In the genomic region with DNA sequence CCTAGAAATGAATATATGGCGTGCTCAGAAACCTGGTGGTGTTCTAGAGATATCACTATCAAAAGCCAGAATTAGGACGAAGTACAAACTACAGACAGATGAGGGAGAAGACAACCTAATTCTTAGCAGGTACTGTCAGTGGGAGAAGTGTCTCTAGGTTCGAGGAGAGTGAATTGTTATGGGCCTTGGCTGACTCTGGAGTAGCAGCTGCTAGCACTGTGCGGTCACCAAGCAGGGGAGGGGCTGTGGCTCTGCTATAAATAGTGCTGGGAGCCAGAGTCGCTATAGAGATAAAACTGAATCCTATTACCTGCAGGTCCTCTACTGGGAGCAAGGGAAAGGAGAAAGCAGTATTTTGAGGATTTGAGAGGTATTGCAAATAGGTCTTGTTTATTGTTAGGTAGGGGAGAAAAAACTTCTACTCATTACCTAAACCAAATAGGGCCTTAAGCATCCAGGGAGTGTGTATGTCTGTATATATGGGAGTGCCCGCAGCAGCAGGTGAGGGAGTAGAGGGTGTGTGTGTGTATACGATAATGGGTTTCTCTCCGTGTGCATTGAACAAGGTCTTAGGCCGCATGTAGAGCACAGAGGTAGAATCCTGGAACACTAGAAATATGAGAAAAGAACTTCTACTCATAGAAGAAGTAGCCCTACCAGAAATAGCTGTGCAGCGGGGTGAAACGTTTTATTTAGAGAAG, we compare ENCODE assay signal across 8 cellular contexts. TPM values are rescaled to one million over a fixed set of nuclear protein-coding genes. Genes with fewer than 3 reads are reported as not detected.
DNase-seq lines count a peak whose midpoint lies in the region; ATAC-seq and TF ChIP-seq lines count a peak whose summit lies in the region.

No MANE protein-coding gene starts in this region.

- H3K9me3 Mint-ChIP-seq in activated B cell treated with CpG ODN at 0.5 μM for 24 hours, result no peaks in the 10 kb centered on the region
- H3K9me3 Mint-ChIP-seq in naive thymus-derived CD8-positive, alpha-beta T cell, result no peaks in the 10 kb centered on the region

- CTCF ChIA-PET in activated B cell treated with CpG ODN at 0.5 μM for 24 hours (lab: Charles Lee), result interaction anchor here (0.7 to 1.5 kb wide), 4 partner anchors 13 to 654 kb away, joined by 3 read pairs; no protein-coding TSS in a partner anchor

- POLR2A ChIA-PET in activated B cell treated with CpG ODN at 0.5 μM for 24 hours (lab: Charles Lee), result interaction anchor here (0.6 to 5.9 kb wide), 5 partner anchors 23 to 654 kb away, joined by 3 to 57 read pairs (median 6); partner anchors contain the start of genes ACP2 and DDB2
- POLR2A ChIA-PET in naive thymus-derived CD8-positive, alpha-beta T cell (lab: Charles Lee), result interaction anchor here (0.7 to 2.5 kb wide), 13 partner anchors 12 to 172 kb away, joined by 3 to 16 read pairs (median 5); partner anchors contain the start of genes ARFGAP2, DDB2, NR1H3 and SLC39A13

- H3K27me3 ChIP-seq in DND-41 (ENCODE audit: insufficient read depth, low read length, poor library complexity) (no peaks in the 10 kb centered on the region), MM.1S (replicated peaks; ENCODE audit: insufficient read depth, low read length) (no peaks in the 10 kb centered on the region), foreskin keratinocyte (no peaks in the 10 kb centered on the region)

- H3K9ac ChIP-seq in DND-41 (ENCODE audit: low read depth, low read length) (peak overlapping the region; percentile 61), MM.1S (ENCODE audit: low read length) (no peak overlapping the region; the same call in 1 of the 2 replicates)

- intact Hi-C loops in activated B cell treated with CpG ODN at 0.5 μM for 24 hours (cut with micrococcal nuclease), result loop anchor here (5.0 kb wide), 1 partner anchor 370 kb away; the partner anchor contains the start of gene MTCH2

- H3K9me2 ChIP-seq in MM.1S (replicated peaks; ENCODE audit: insufficient read depth, low read length), result no peaks in the 10 kb centered on the region

- H3K27ac ChIP-seq in DND-41 (ENCODE audit: low read length) (0 out of 2 replicates have a peak overlapping the region, but pooled peaks have one; percentile 5), MM.1S (ENCODE audit: low read length) (peak overlapping the region; percentile 35; the same call in 1 of the 2 replicates), foreskin keratinocyte (no peak overlapping the region)

- ATAC-seq in DND-41 (ENCODE audit: insufficient read depth, low read depth) (no peak), activated B cell treated with CpG ODN at 0.5 μM for 24 hours (ENCODE audit: low read depth) (no peak), GM19023 (IDR thresholded peaks at IDR 0.05; ENCODE audit: unreplicated experiment) (no peak), GM18502 (IDR thresholded peaks at IDR 0.05; ENCODE audit: poor library complexity, unreplicated experiment) (no peak), foreskin keratinocyte (no peak), GM21717 (IDR thresholded peaks at IDR 0.05; ENCODE audit: unreplicated experiment) (no peak)
- no peak for ATAC-seq in naive thymus-derived CD8-positive, alpha-beta T cell

- H4K20me1 ChIP-seq in DND-41 (ENCODE audit: insufficient read depth, low read length) (peaks cover 42% of the 10 kb centered on the region), MM.1S (ENCODE audit: insufficient read depth, low read length) (0 out of 2 replicates have a peak, but pooled peaks cover 10% of the 10 kb centered on the region)

- H3F3A ChIP-seq in MM.1S (ENCODE audit: insufficient read depth, low read length), result peaks cover 17% of the 10 kb centered on the region

- TF ChIP-seq CTCF in DND-41 (IDR thresholded peaks at IDR 0.05; ENCODE audit: borderline replicate concordance, extremely low read depth, low read length, poor library complexity, severe bottlenecking) (no peak), MM.1S (IDR thresholded peaks at IDR 0.05; ENCODE audit: low read length) (no peak), activated B cell treated with CpG ODN at 0.5 μM for 24 hours (IDR thresholded peaks at IDR 0.05) (no peak), foreskin keratinocyte (conservative IDR thresholded peaks at IDR 0.05) (no peak)

- no peak for DNase-seq in DND-41
- peak; percentile 61 for DNase-seq in MM.1S
- DNase-seq in activated B cell treated with CpG ODN at 0.5 μM for 24 hours, result no peak
- DNase-seq in naive thymus-derived CD8-positive, alpha-beta T cell, result no peak
- no peak for DNase-seq in foreskin keratinocyte

- H3K4me2 ChIP-seq in DND-41 (ENCODE audit: insufficient read depth, low read length), result peak overlapping the region; percentile 100
- peak overlapping the region; percentile 94 for H3K4me2 ChIP-seq in MM.1S (ENCODE audit: low read depth, low read length)

- H3K27ac Mint-ChIP-seq in activated B cell treated with CpG ODN at 0.5 μM for 24 hours, result peak overlapping the region; percentile 51
- H3K27ac Mint-ChIP-seq in naive thymus-derived CD8-positive, alpha-beta T cell, result peak overlapping the region; percentile 14 to 93 (median 79)

- peaks cover 37% of the 10 kb centered on the region for H3K4me1 ChIP-seq in DND-41 (ENCODE audit: insufficient read depth, low read length)
- H3K4me1 ChIP-seq in MM.1S (ENCODE audit: low read length), result peaks cover 26% of the 10 kb centered on the region
- peaks cover 8% of the 10 kb centered on the region for H3K4me1 ChIP-seq in foreskin keratinocyte

- H2AFZ ChIP-seq in DND-41 (ENCODE audit: low read depth, low read length) (no peak overlapping the region), MM.1S (ENCODE audit: low read length) (no peak overlapping the region)

- H3K9me3 ChIP-seq in DND-41 (ENCODE audit: insufficient read depth, low read length, severe bottlenecking), result no peaks in the 10 kb centered on the region
- no peaks in the 10 kb centered on the region for H3K9me3 ChIP-seq in MM.1S (replicated peaks; ENCODE audit: insufficient read depth, low read length)

- H3K79me2 ChIP-seq in DND-41 (ENCODE audit: insufficient read depth, low read length) (peaks cover 49% of the 10 kb centered on the region), MM.1S (ENCODE audit: low read length) (peaks cover 46% of the 10 kb centered on the region)

- H3K36me3 ChIP-seq in DND-41 (ENCODE audit: insufficient read depth, low read length) (peaks cover 30% of the 10 kb centered on the region), MM.1S (replicated peaks; ENCODE audit: insufficient read depth, low read length) (peaks cover 7% of the 10 kb centered on the region)

- H3K4me1 Mint-ChIP-seq in activated B cell treated with CpG ODN at 0.5 μM for 24 hours, result peaks cover 48% of the 10 kb centered on the region
- peaks cover 33 to 65% (median 61%) of the 10 kb centered on the region in 4 donors for H3K4me1 Mint-ChIP-seq in naive thymus-derived CD8-positive, alpha-beta T cell

- H3K4me3 Mint-ChIP-seq in activated B cell treated with CpG ODN at 0.5 μM for 24 hours, result peak overlapping the region; percentile 85
- peak overlapping the region; percentile 75 to 98 (median 88) for H3K4me3 Mint-ChIP-seq in naive thymus-derived CD8-positive, alpha-beta T cell

- peaks cover 40% of the 10 kb centered on the region for H3K36me3 Mint-ChIP-seq in activated B cell treated with CpG ODN at 0.5 μM for 24 hours (ENCODE audit: low read depth)
- peaks cover 0 to 38% (median 16%) of the 10 kb centered on the region in 3 donors for H3K36me3 Mint-ChIP-seq in naive thymus-derived CD8-positive, alpha-beta T cell

- H3K4me3 ChIP-seq in DND-41 (ENCODE audit: low read depth in 1 of 2, low read length in 2 of 2), result peak overlapping the region in 1 of 2 experiments; percentile 92; a peak in 1 of 4 replicates
- H3K4me3 ChIP-seq in MM.1S (ENCODE audit: low read length), result peak overlapping the region; percentile 86; the same call in 1 of the 2 replicates

- no peaks in the 10 kb centered on the region for H3K27me3 Mint-ChIP-seq in activated B cell treated with CpG ODN at 0.5 μM for 24 hours
- H3K27me3 Mint-ChIP-seq in naive thymus-derived CD8-positive, alpha-beta T cell, result no peaks in the 10 kb centered on the region

RNA-seq across cellular contexts. Expression of gene MADD, which starts 2.2 kb away (rescaled TPM):
- total RNA-seq in activated B cell treated with CpG ODN at 0.5 μM for 24 hours (60.9 and 86.9 TPM in 2 replicates), foreskin keratinocyte (15.3 and 16.8 TPM in 2 replicates)
- total RNA-seq in naive thymus-derived CD8-positive, alpha-beta T cell, result 100 to 1,000 TPM; 121 to 127 TPM
- 10 to 100 TPM; 15.2 to 22.1 (median 17.7) TPM for polyA plus RNA-seq in naive thymus-derived CD8-positive, alpha-beta T cell
- polyA plus RNA-seq in foreskin keratinocyte, result 7.7 and 8.0 TPM in 2 replicates

RNA-seq across cellular contexts. Expression of gene NR1H3, which starts 14.3 kb away (rescaled TPM):
- total RNA-seq in activated B cell treated with CpG ODN at 0.5 μM for 24 hours (3.9 and 4.9 TPM in 2 replicates), foreskin keratinocyte (8.8 and 8.9 TPM in 2 replicates)
- 10 to 100 TPM; 13.7 to 20.3 TPM for total RNA-seq in naive thymus-derived CD8-positive, alpha-beta T cell
- 1 to 10 TPM; 3.4 to 7.2 (median 4.5) TPM for polyA plus RNA-seq in naive thymus-derived CD8-positive, alpha-beta T cell
- polyA plus RNA-seq in foreskin keratinocyte, result 8.5 and 9.2 TPM in 2 replicates

RNA-seq across cellular contexts. Expression of gene ACP2, which starts 23.5 kb away (rescaled TPM):
- total RNA-seq in activated B cell treated with CpG ODN at 0.5 μM for 24 hours, result 18.7 and 22.5 TPM in 2 replicates
- total RNA-seq in naive thymus-derived CD8-positive, alpha-beta T cell, result 10 to 100 TPM; 25.8 to 27.8 TPM
- polyA plus RNA-seq in naive thymus-derived CD8-positive, alpha-beta T cell, result 1 to 10 TPM; 4.4 to 10.0 (median 8.0) TPM
- total RNA-seq in foreskin keratinocyte, result 22.6 and 23.6 TPM in 2 replicates
- polyA plus RNA-seq in foreskin keratinocyte, result 20.2 and 20.8 TPM in 2 replicates

RNA-seq across cellular contexts. Expression of gene DDB2, which starts 57.3 kb away (rescaled TPM):
- total RNA-seq in activated B cell treated with CpG ODN at 0.5 μM for 24 hours (95.1 and 98.0 TPM in 2 replicates), foreskin keratinocyte (57.9 and 67.0 TPM in 2 replicates)
- 100 to 1,000 TPM in 1 of 2 experiments, 10 to 100 TPM in 1; 98.9 to 101 TPM for total RNA-seq in naive thymus-derived CD8-positive, alpha-beta T cell
- 10 to 100 TPM; 20.7 to 25.4 (median 24.4) TPM for polyA plus RNA-seq in naive thymus-derived CD8-positive, alpha-beta T cell
- 61.9 and 71.7 TPM in 2 replicates for polyA plus RNA-seq in foreskin keratinocyte
